Comparison of ENCODE assay signal across 8 cellular contexts in the genomic region with DNA sequence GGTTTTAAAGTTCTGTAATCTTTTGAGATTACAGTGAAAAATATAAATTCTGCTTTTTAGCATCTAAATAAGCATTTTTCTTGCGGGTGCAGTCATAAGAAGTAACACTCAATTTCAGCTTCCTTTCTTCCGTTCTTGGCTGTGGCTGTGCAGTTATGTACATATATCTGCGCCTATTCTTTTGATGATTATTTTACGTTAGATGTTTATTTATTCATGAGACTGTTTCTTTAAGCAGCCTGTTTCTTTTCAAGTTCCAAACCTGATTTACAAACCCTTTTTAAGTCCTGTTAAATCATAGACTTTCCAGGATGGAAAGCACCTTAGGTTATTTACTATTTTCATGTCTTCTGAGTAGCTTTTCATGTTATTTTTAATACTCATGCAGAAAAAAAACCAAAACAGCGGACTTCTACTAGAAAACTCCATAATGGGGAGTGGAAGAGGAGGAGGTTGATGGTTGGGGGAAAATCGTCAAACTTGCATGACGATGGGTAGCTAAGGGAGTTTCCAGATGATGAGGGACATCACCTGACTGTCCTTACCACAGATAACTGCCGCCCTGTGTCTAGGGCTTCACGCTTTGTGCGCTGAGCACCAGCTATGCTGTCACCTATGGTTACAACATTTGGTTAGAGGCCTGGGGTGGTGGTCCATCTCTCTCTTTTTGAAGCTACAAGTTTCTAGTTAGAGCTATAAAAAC. TPM values are rescaled to one million over a fixed set of nuclear protein-coding genes. Genes with fewer than 3 reads are reported as not detected.
DNase-seq lines count a peak whose midpoint lies in the region; ATAC-seq, FAIRE-seq and TF ChIP-seq lines count a peak whose summit lies in the region.

No MANE protein-coding gene starts in this region.

- H3K4me3 Mint-ChIP-seq in naive thymus-derived CD8-positive, alpha-beta T cell = peak overlapping the region; percentile 59 to 99 (median 90)

- intact Hi-C loops in kidney (cut with DNase I) = no loop called here

- POLR2A ChIA-PET in naive thymus-derived CD8-positive, alpha-beta T cell (lab: Charles Lee) = interaction anchor here (1.1 to 6.6 kb wide), 4 partner anchors 23 to 47 kb away, joined by 5 to 74 read pairs (median 23); no protein-coding TSS in a partner anchor

- H3K4me1 Mint-ChIP-seq in naive thymus-derived CD8-positive, alpha-beta T cell = peaks cover 34 to 78% (median 72%) of the 10 kb centered on the region in 4 donors

- TF ChIP-seq CTCF in kidney (IDR thresholded peaks at IDR 0.05; ENCODE audit: borderline replicate concordance, extremely low read depth, insufficient read depth) (no peak), right atrium auricular region (IDR thresholded peaks at IDR 0.05) (no peak)

- peak; percentile 58 for ATAC-seq in GM18505 (IDR thresholded peaks at IDR 0.05; ENCODE audit: unreplicated experiment)
- ATAC-seq in HG02870 (IDR thresholded peaks at IDR 0.05; ENCODE audit: unreplicated experiment) = peak; percentile 76
- ATAC-seq in naive thymus-derived CD8-positive, alpha-beta T cell = peak; percentile 71 to 83

- H3K27ac ChIP-seq in kidney (ENCODE audit: low read depth in 2 of 2, low read length in 2 of 2) (no peak overlapping the region), right atrium auricular region (no peak overlapping the region)

- H3K27ac Mint-ChIP-seq in naive thymus-derived CD8-positive, alpha-beta T cell = peak overlapping the region; percentile 90 to 100 (median 98)

- no peak overlapping the region for H3K9ac ChIP-seq in kidney (ENCODE audit: low read length in 2 of 2)

- H3K4me3 ChIP-seq in kidney (ENCODE audit: low read length in 2 of 2) = no peak overlapping the region
- H3K4me3 ChIP-seq in right atrium auricular region = no peak overlapping the region

- H3K9me3 ChIP-seq in kidney (ENCODE audit: control insufficient read depth in 1 of 2, low read length in 2 of 2) = peaks cover 1 to 3% of the 10 kb centered on the region in 2 donors
- H3K9me3 ChIP-seq in right atrium auricular region = no peaks in the 10 kb centered on the region

- peak; percentile 50 to 60 for DNase-seq in activated CD4-positive, alpha-beta T cell treated with anti-CD3 and anti-CD28 coated beads for 4 hours
- peak; percentile 32 to 89 (median 76) for DNase-seq in naive thymus-derived CD8-positive, alpha-beta T cell
- DNase-seq in kidney (no peak), right atrium auricular region (ENCODE audit: low spot score) (no peak), NCI-H510A (lab: John Stamatoyannopoulos, UW) (no peak), ureter (ENCODE audit: low spot score) (no peak)

- peaks cover 8 to 10% (median 9%) of the 10 kb centered on the region in 3 donors for H3K36me3 Mint-ChIP-seq in naive thymus-derived CD8-positive, alpha-beta T cell

- TF ChIP-seq POLR2A in GM18505 (IDR thresholded peaks at IDR 0.05; ENCODE audit: borderline replicate concordance, extremely low read depth, insufficient read depth, insufficient read length) = peak; percentile 66

- no peak for FAIRE-seq in kidney (lab: Jason Lieb, UNC)

- H3K36me3 ChIP-seq in kidney (ENCODE audit: control insufficient read depth in 1 of 2, insufficient read depth in 2 of 2, low read length in 2 of 2) (no peaks in the 10 kb centered on the region), right atrium auricular region (no peaks in the 10 kb centered on the region)

- peaks cover 0 to 13% (median 0%) of the 10 kb centered on the region in 9 donors for H3K9me3 Mint-ChIP-seq in naive thymus-derived CD8-positive, alpha-beta T cell

- peaks cover 0 to 3% of the 10 kb centered on the region in 2 donors for H3K4me1 ChIP-seq in kidney (ENCODE audit: control insufficient read depth in 1 of 2, insufficient read depth in 1 of 2, low read depth in 1 of 2, low read length in 2 of 2)
- peaks cover 0 to 10% of the 10 kb centered on the region in 2 donors for H3K4me1 ChIP-seq in right atrium auricular region

- no peaks in the 10 kb centered on the region for H3K27me3 Mint-ChIP-seq in naive thymus-derived CD8-positive, alpha-beta T cell

- no peaks in the 10 kb centered on the region for H3K27me3 ChIP-seq in right atrium auricular region

RNA-seq across cellular contexts. Expression of gene PRDM2, which starts 2.6 kb away (rescaled TPM):
- total RNA-seq in naive thymus-derived CD8-positive, alpha-beta T cell = 100 to 1,000 TPM; 145 to 146 TPM
- polyA plus RNA-seq in naive thymus-derived CD8-positive, alpha-beta T cell = 10 to 100 TPM; 16.8 to 23.0 (median 20.1) TPM
- total RNA-seq in kidney (42.6 TPM), right atrium auricular region (10 to 100 TPM; 20.5 to 22.8 TPM), ureter (83.1 TPM)
- polyA plus RNA-seq in kidney (ENCODE audit: insufficient read depth, low read depth, low replicate concordance) = 8.2 TPM

Comparison
In these comparisons a context has a peak if more than half of its experiments do, and no peak if none do; other contexts are left out.
1. DNase-seq: peak in activated CD4-positive, alpha-beta T cell treated with anti-CD3 and anti-CD28 coated beads for 4 hours (2 of 2) and naive thymus-derived CD8-positive, alpha-beta T cell (10 of 10); none in kidney (single experiment), right atrium auricular region (single experiment), NCI-H510A (single experiment) and ureter (single experiment).
2. Peak in every context shown above with its lines, with median percentiles within 50 percentile points of each other: ATAC-seq.